In genomic region chr17:17106716-17107115, GRCh38 we compare ENCODE assay signal across 12 cellular contexts.
A peak's percentile ranks its signal among the peaks of the same experiment; 100 is the strongest.
DNase-seq lines count a peak whose midpoint lies in the region; ATAC-seq and TF ChIP-seq lines count a peak whose summit lies in the region.
"Had no signal": no experiment of that assay in that cellular context is flagged by ENCODE, and none has a peak within 500 bp of the region (broad histone marks: within the 10 kb centered on the region; RNA-seq: fewer than 3 reads in every experiment).

No MANE protein-coding gene starts in this region.

- H3K27ac ChIP-seq in CD4-positive, alpha-beta memory T cell (ENCODE audit: low read depth, low read length) = no peak overlapping the region
- H3K27ac ChIP-seq in RWPE1 (peak overlapping the region; percentile 79), gastrocnemius medialis (peak overlapping the region; percentile 65 to 73 (median 68))

- no peaks in the 10 kb centered on the region for H3K27me3 Mint-ChIP-seq in CD4-positive, alpha-beta memory T cell

- no peak for DNase-seq in CD4-positive, alpha-beta memory T cell
- DNase-seq in RWPE1 (ENCODE audit: low spot score) (no peak), fibroblast of villous mesenchyme (ENCODE audit: low read depth) (peak; percentile 38), gastrocnemius medialis (no peak), T-helper 2 cell (no peak), NOMO-1 treated with dmso at 0.1 percent for 144 hours (lab: John Stamatoyannopoulos, UW; ENCODE audit: unreplicated experiment) (no peak), CD1c-positive myeloid dendritic cell (ENCODE audit: extremely low spot score) (no peak)
- DNase-seq: activated CD8-positive, alpha-beta memory T cell treated with anti-CD3 and anti-CD28 coated beads, Interleukin-2, amount 50 U/mL, for 48 hours; Karpas-422 had no signal

- H3K4me3 Mint-ChIP-seq in CD4-positive, alpha-beta memory T cell = no peak overlapping the region

- TF ChIP-seq POLR2A in gastrocnemius medialis (IDR thresholded peaks at IDR 0.05) = no peak

- peaks cover 47 to 88% (median 56%) of the 10 kb centered on the region in 4 donors for H3K4me1 Mint-ChIP-seq in CD4-positive, alpha-beta memory T cell

- ATAC-seq in gastrocnemius medialis (no peak), GM18867 (IDR thresholded peaks at IDR 0.05; ENCODE audit: unreplicated experiment) (no peak)
- ATAC-seq: pancreas had no signal

- no peaks in the 10 kb centered on the region for H3K9me3 Mint-ChIP-seq in CD4-positive, alpha-beta memory T cell

- TF ChIP-seq CTCF in RWPE1 (conservative IDR thresholded peaks at IDR 0.05; ENCODE audit: low read depth) (no peak), fibroblast of villous mesenchyme (IDR thresholded peaks at IDR 0.05; ENCODE audit: insufficient read depth, low read depth, low read length) (no peak), gastrocnemius medialis (IDR thresholded peaks at IDR 0.05 in 4 of 5, conservative IDR thresholded peaks at IDR 0.05 in 1 of 5) (no peak)

- no peaks in the 10 kb centered on the region for H3K27me3 ChIP-seq in CD4-positive, alpha-beta memory T cell (ENCODE audit: insufficient read depth, low read length)
- no peaks in the 10 kb centered on the region for H3K27me3 ChIP-seq in gastrocnemius medialis
- H3K27me3 ChIP-seq: pancreas had no signal

- in situ Hi-C loops in gastrocnemius medialis (cut with MboI; ENCODE audit: low sequenced_read_pairs in 4 of 4) = no loop called here

- POLR2A ChIA-PET in CD4-positive, alpha-beta memory T cell (lab: Charles Lee; ENCODE audit: partially characterized antibody) = interaction anchor here (0.8 to 5.6 kb wide), 2 partner anchors 14 to 299 kb away, joined by 3 to 57 read pairs; no protein-coding TSS in a partner anchor
- POLR2A ChIA-PET in RWPE1 (lab: Yijun Ruan, JAX; ENCODE audit: low non-redundant PET) = no interaction called here

- no peaks in the 10 kb centered on the region for H3K9me3 ChIP-seq in CD4-positive, alpha-beta memory T cell (ENCODE audit: control insufficient read depth in 1 of 2, low read length in 2 of 2)
- H3K9me3 ChIP-seq in gastrocnemius medialis = no peaks in the 10 kb centered on the region
- H3K9me3 ChIP-seq: HAP-1, pancreas had no signal

- CTCF ChIA-PET in CD4-positive, alpha-beta memory T cell (lab: Charles Lee; ENCODE audit: partially characterized antibody) = interaction anchor here (2.9 kb wide), 1 partner anchor 19 kb away, joined by 11 read pairs; no protein-coding TSS in a partner anchor
- CTCF ChIA-PET in RWPE1 (lab: Yijun Ruan, JAX) = interaction anchor here (0.6 kb wide), 1 partner anchor 40 kb away, joined by 3 read pairs; no protein-coding TSS in a partner anchor

- H3K36me3 ChIP-seq in CD4-positive, alpha-beta memory T cell (ENCODE audit: insufficient read depth, low read length) = no peaks in the 10 kb centered on the region
- no peaks in the 10 kb centered on the region for H3K36me3 ChIP-seq in gastrocnemius medialis
- H3K36me3 ChIP-seq: pancreas had no signal

- no peak overlapping the region for H3K4me3 ChIP-seq in CD4-positive, alpha-beta memory T cell (ENCODE audit: low read length in 2 of 2)
- H3K4me3 ChIP-seq in fibroblast of villous mesenchyme (ENCODE audit: low read depth, low read length) (no peak overlapping the region), gastrocnemius medialis (no peak overlapping the region)
- H3K4me3 ChIP-seq: HAP-1, pancreas had no signal

- peak overlapping the region; percentile 76 to 95 (median 89) for H3K27ac Mint-ChIP-seq in CD4-positive, alpha-beta memory T cell

- H3K4me1 ChIP-seq in CD4-positive, alpha-beta memory T cell (ENCODE audit: insufficient read depth, low read length) = peaks cover 55% of the 10 kb centered on the region
- peaks cover 84 to 94% of the 10 kb centered on the region in 2 donors for H3K4me1 ChIP-seq in gastrocnemius medialis
- H3K4me1 ChIP-seq: HAP-1 had no signal

- intact Hi-C loops in CD4-positive, alpha-beta memory T cell (cut with micrococcal nuclease) = no loop called here
- intact Hi-C loops in gastrocnemius medialis (cut with DNase I; ENCODE audit: low total_unique reads) = no loop called here

- peaks cover 0 to 6% of the 10 kb centered on the region in 2 donors for H3K36me3 Mint-ChIP-seq in CD4-positive, alpha-beta memory T cell
